In the genomic region with DNA sequence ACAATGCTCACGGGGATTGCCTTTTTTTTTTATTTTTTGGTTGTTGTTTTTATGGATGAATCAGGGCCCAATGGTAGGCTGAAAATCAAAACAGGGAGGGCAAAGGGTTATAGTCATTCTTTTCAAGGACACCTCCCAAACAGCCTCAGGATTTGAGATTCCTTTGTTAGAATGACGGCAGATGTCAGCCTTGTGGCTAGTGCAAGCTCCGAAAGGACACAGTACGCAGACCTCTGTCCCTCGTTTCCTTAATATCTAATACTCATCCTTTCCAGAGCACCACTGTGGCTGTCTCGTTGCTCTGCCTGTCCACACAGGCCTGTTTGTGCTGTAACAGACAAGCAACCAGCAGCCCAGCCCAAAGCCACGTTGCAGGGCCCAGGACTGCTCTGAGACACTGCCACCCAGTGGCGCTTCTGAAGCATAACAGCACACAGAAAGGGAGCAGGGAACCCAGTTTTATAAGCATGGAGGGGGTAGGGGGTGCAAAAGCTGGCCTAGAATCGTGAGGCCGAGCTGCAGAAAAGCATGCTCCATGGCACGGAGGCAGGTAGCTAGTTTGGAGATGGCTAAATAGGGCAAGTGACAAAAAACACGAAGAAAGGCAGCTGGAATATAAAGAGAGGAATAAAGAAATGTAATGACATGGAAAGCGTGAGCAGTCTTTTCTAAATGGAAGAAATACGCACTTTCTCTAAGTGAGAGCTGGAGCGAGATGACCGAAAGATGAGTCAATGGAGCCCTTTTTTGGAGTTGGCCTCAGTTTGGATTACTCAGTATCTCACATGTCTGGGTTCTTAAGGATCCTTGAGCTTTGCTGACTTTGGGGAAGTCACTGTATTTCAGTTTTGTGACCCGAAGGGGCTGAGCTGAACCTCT, we compare ENCODE assay signal across 8 cellular contexts. TPM values are rescaled to one million over a fixed set of nuclear protein-coding genes. Genes with fewer than 3 reads are reported as not detected.
DNase-seq lines count a peak whose midpoint lies in the region; ATAC-seq, FAIRE-seq and TF ChIP-seq lines count a peak whose summit lies in the region.

No MANE protein-coding gene starts in this region.

- FAIRE-seq in astrocyte (lab: Jason Lieb, UNC) = peak; percentile 98

- peak overlapping the region; percentile 85 for H3K4me2 ChIP-seq in astrocyte (ENCODE audit: low read length)

- DNase-seq in EL (peak; percentile 91), NCI-H1105 treated with DMSO at 0.1 percent for 48 hours (lab: John Stamatoyannopoulos, UW) (peak; percentile 54), T follicular helper cell (ENCODE audit: low read depth) (peak; percentile 16), astrocyte (ENCODE audit: low read depth) (peak; percentile 95), hepatic stellate cell (ENCODE audit: low spot score) (peak; percentile 72), putamen (ENCODE audit: low spot score) (peak; percentile 78)

- POLR2A ChIA-PET in HEK293 (lab: Yijun Ruan, JAX) = interaction anchor here (1.0 kb wide), 1 partner anchor 9 kb away, joined by 3 read pairs; no protein-coding TSS in a partner anchor

- peaks cover 45% of the 10 kb centered on the region for H3K4me1 Mint-ChIP-seq in astrocyte (ENCODE audit: low read depth, unreplicated experiment)

- H3K9ac ChIP-seq in astrocyte (ENCODE audit: low read length) = peak overlapping the region; percentile 91

- H3K27ac Mint-ChIP-seq in astrocyte (ENCODE audit: unreplicated experiment) = peak overlapping the region; percentile 100

- no peaks in the 10 kb centered on the region for H3K27me3 Mint-ChIP-seq in astrocyte (ENCODE audit: low read depth, unreplicated experiment)

- ATAC-seq in HG03457 (IDR thresholded peaks at IDR 0.05; ENCODE audit: unreplicated experiment) = no peak

- peak overlapping the region; percentile 52 for H2AFZ ChIP-seq in astrocyte (ENCODE audit: low read depth, low read length)

- H3K27me3 ChIP-seq in astrocyte (ENCODE audit: insufficient read depth, low read length) = no peaks in the 10 kb centered on the region

- TF ChIP-seq CTCF in HEK293 (tag by site-specific recombination; IDR thresholded peaks at IDR 0.05) = peak; percentile 85
- TF ChIP-seq CTCF in astrocyte (IDR thresholded peaks at IDR 0.05; ENCODE audit: insufficient read depth, low read depth, low read length) = peak; percentile 96

- H3K27ac ChIP-seq in HEK293 (ENCODE audit: extremely low read depth, low read depth, low read length) = peak overlapping the region; percentile 21; the same call in 1 of the 2 replicates
- peak overlapping the region; percentile 100 for H3K27ac ChIP-seq in astrocyte (ENCODE audit: low read depth, low read length)

- H4K20me1 ChIP-seq in astrocyte (ENCODE audit: insufficient read depth, low read length) = no peaks in the 10 kb centered on the region

- H3K9me3 Mint-ChIP-seq in astrocyte (ENCODE audit: unreplicated experiment) = no peaks in the 10 kb centered on the region

- H3K9me3 ChIP-seq in HEK293 (ENCODE audit: control insufficient read depth, insufficient read depth, low read depth, low read length) (no peaks in the 10 kb centered on the region), astrocyte (ENCODE audit: insufficient read depth, low read depth, low read length) (no peaks in the 10 kb centered on the region)

- H3K4me3 ChIP-seq in HEK293 (ENCODE audit: low read depth, low read length) (no peak overlapping the region), astrocyte (ENCODE audit: insufficient read depth, low read depth, low read length) (peak overlapping the region; percentile 37)

- CTCF ChIA-PET in HEK293 (lab: Yijun Ruan, JAX) = interaction anchor here (0.5 to 1.8 kb wide), 27 partner anchors 9 to 732 kb away, joined by 3 to 14 read pairs (median 4); no protein-coding TSS in a partner anchor

- no peaks in the 10 kb centered on the region for H3K36me3 Mint-ChIP-seq in astrocyte (ENCODE audit: low read depth, unreplicated experiment)

- H3K36me3 ChIP-seq in HEK293 (ENCODE audit: control insufficient read depth in 2 of 2, insufficient read depth in 1 of 2, low read length in 2 of 2) (no peaks in the 10 kb centered on the region), astrocyte (ENCODE audit: insufficient read depth, low read length) (no peaks in the 10 kb centered on the region)

- H3K4me1 ChIP-seq in HEK293 (ENCODE audit: control insufficient read depth, insufficient read depth, low read length) (peaks cover 3% of the 10 kb centered on the region), astrocyte (ENCODE audit: insufficient read depth, low read length) (peaks cover 55% of the 10 kb centered on the region)

- no peaks in the 10 kb centered on the region for H3K79me2 ChIP-seq in astrocyte (ENCODE audit: insufficient read depth, low read length)

- peak overlapping the region; percentile 69 for H3K4me3 Mint-ChIP-seq in astrocyte (ENCODE audit: unreplicated experiment)

TF ChIP-seq in HEK293, 187 proteins besides CTCF, POLR2A, EP300 and RAD21 (continues in another document):
- TF ChIP-seq HOXA7 (CRISPR knock-in tag; IDR thresholded peaks at IDR 0.05; ENCODE audit: borderline replicate concordance) = no peak
- TF ChIP-seq ZFP69B (tag by site-specific recombination; IDR thresholded peaks at IDR 0.05) = 0 out of 2 replicates have a peak, but pooled peaks have one; percentile 19
- TF ChIP-seq ZNF791 (tag by site-specific recombination; IDR thresholded peaks at IDR 0.05) = no peak
- no peak for TF ChIP-seq ZBTB48 (tag by site-specific recombination; IDR thresholded peaks at IDR 0.05)
- TF ChIP-seq, protein P1, sequence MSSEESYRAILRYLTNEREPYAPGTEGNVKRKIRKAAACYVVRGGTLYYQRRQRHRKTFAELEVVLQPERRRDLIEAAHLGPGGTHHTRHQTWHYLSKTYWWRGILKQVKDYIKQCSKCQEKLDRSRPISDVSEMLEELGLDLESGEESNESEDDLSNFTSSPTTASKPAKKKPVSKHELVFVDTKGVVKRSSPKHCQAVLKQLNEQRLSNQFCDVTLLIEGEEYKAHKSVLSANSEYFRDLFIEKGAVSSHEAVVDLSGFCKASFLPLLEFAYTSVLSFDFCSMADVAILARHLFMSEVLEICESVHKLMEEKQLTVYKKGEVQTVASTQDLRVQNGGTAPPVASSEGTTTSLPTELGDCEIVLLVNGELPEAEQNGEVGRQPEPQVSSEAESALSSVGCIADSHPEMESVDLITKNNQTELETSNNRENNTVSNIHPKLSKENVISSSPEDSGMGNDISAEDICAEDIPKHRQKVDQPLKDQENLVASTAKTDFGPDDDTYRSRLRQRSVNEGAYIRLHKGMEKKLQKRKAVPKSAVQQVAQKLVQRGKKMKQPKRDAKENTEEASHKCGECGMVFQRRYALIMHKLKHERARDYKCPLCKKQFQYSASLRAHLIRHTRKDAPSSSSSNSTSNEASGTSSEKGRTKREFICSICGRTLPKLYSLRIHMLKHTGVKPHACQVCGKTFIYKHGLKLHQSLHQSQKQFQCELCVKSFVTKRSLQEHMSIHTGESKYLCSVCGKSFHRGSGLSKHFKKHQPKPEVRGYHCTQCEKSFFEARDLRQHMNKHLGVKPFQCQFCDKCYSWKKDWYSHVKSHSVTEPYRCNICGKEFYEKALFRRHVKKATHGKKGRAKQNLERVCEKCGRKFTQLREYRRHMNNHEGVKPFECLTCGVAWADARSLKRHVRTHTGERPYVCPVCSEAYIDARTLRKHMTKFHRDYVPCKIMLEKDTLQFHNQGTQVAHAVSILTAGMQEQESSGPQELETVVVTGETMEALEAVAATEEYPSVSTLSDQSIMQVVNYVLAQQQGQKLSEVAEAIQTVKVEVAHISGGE (tag by site-specific recombination; conservative IDR thresholded peaks at IDR 0.05; ENCODE audit: low read depth) = no peak
- 0 out of 2 replicates have a peak, but pooled peaks have one; percentile 22 for TF ChIP-seq ZNF660 (tag by site-specific recombination; IDR thresholded peaks at IDR 0.05)
- no peak for TF ChIP-seq KLF7 (tag by site-specific recombination; IDR thresholded peaks at IDR 0.05; ENCODE audit: borderline replicate concordance)
- TF ChIP-seq, protein P2, sequence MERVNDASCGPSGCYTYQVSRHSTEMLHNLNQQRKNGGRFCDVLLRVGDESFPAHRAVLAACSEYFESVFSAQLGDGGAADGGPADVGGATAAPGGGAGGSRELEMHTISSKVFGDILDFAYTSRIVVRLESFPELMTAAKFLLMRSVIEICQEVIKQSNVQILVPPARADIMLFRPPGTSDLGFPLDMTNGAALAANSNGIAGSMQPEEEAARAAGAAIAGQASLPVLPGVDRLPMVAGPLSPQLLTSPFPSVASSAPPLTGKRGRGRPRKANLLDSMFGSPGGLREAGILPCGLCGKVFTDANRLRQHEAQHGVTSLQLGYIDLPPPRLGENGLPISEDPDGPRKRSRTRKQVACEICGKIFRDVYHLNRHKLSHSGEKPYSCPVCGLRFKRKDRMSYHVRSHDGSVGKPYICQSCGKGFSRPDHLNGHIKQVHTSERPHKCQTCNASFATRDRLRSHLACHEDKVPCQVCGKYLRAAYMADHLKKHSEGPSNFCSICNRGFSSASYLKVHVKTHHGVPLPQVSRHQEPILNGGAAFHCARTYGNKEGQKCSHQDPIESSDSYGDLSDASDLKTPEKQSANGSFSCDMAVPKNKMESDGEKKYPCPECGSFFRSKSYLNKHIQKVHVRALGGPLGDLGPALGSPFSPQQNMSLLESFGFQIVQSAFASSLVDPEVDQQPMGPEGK (tag by site-specific recombination; IDR thresholded peaks at IDR 0.05) = peak; percentile 47; the same call in 1 of the 2 replicates
- TF ChIP-seq KLF8 (tag by site-specific recombination; IDR thresholded peaks at IDR 0.05) = no peak
- no peak for TF ChIP-seq TCF7L2 (IDR thresholded peaks at IDR 0.05; ENCODE audit: borderline replicate concordance, low read depth, low read length)
- TF ChIP-seq, protein P3, sequence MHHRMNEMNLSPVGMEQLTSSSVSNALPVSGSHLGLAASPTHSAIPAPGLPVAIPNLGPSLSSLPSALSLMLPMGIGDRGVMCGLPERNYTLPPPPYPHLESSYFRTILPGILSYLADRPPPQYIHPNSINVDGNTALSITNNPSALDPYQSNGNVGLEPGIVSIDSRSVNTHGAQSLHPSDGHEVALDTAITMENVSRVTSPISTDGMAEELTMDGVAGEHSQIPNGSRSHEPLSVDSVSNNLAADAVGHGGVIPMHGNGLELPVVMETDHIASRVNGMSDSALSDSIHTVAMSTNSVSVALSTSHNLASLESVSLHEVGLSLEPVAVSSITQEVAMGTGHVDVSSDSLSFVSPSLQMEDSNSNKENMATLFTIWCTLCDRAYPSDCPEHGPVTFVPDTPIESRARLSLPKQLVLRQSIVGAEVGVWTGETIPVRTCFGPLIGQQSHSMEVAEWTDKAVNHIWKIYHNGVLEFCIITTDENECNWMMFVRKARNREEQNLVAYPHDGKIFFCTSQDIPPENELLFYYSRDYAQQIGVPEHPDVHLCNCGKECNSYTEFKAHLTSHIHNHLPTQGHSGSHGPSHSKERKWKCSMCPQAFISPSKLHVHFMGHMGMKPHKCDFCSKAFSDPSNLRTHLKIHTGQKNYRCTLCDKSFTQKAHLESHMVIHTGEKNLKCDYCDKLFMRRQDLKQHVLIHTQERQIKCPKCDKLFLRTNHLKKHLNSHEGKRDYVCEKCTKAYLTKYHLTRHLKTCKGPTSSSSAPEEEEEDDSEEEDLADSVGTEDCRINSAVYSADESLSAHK (tag by site-specific recombination; IDR thresholded peaks at IDR 0.05) = no peak
- TF ChIP-seq ZNF501 (tag by site-specific recombination; IDR thresholded peaks at IDR 0.05) = no peak
- no peak for TF ChIP-seq MEIS1 (CRISPR knock-in tag; IDR thresholded peaks at IDR 0.05; ENCODE audit: borderline replicate concordance)

RNA-seq across cellular contexts. Expression of a gene that starts 40.7 kb away (rescaled TPM):
- total RNA-seq in astrocyte = 1.2 and 1.5 TPM in 2 replicates

Comparison
In these comparisons a context has a peak if more than half of its experiments do, and no peak if none do; other contexts are left out.
1. DNase-seq: peak in every context shown above with its lines; median percentile 95 in astrocyte; 91 in EL; 78 in putamen; 72 in hepatic stellate cell; 54 in NCI-H1105 treated with DMSO at 0.1 percent for 48 hours; 16 in T follicular helper cell.